ENCODE assay signal across 8 cellular contexts in the genomic region with DNA sequence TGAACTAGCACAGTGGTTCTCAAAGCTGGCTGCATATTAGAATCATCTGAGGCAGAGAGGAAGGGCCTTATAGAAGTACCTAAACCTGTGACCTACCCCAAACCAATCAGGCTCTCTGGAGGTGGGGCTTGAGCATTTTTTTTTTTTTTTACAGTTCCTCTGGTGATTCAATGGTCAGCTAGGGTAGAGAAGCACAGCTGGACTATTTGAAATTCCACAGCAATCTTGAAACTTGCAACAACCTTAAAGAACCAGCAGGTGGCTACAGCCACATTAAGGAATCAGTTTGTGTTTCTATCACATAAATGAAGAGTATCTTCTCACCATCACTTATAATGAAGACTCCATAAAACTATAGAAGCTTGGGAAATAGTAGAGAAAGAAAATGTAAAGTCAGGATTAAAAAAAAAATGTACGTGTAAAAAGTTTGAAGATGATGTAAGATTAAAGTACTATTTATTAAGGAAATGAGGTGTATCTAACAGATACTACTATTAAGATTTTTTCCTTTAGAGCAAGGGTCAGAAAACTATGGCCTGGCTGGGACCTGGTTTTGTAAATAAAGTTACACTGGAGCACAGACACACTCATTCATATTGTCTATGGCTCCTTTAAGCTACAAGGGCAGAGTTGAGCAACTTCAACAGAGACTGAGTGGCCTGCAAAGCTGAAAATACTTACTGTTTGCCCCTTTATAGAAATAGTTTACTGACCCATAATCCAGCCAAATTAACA. TPM values are rescaled to one million over a fixed set of nuclear protein-coding genes. Genes with fewer than 3 reads are reported as not detected.
A peak's percentile ranks its signal among the peaks of the same experiment; 100 is the strongest.
DNase-seq lines count a peak whose midpoint lies in the region; ATAC-seq and TF ChIP-seq lines count a peak whose summit lies in the region.

No MANE protein-coding gene starts in this region.

- H3K9me3 Mint-ChIP-seq in activated T-cell treated with anti-CD3 and anti-CD28 coated beads, Interleukin-2, amount 50 U/mL, for 72 hours = no peaks in the 10 kb centered on the region
- H3K9me3 Mint-ChIP-seq in osteocyte (ENCODE audit: unreplicated experiment) = no peaks in the 10 kb centered on the region

- H3K27ac ChIP-seq in fibroblast of lung (ENCODE audit: insufficient read depth, low read length) = no peak overlapping the region

- no peaks in the 10 kb centered on the region for H3K9me3 ChIP-seq in fibroblast of lung (ENCODE audit: control insufficient read depth, insufficient read depth, low read depth, low read length)

- no peaks in the 10 kb centered on the region for H3K79me2 ChIP-seq in fibroblast of lung (ENCODE audit: control insufficient read depth, insufficient read depth, low read length)

- no peak overlapping the region for H3K9ac ChIP-seq in fibroblast of lung (ENCODE audit: insufficient read depth, low read length)

- no peak for DNase-seq in activated T-cell treated with anti-CD3 and anti-CD28 coated beads, Interleukin-2, amount 50 U/mL, for 72 hours
- no peak for DNase-seq in activated T-cell treated with anti-CD3 and anti-CD28 coated beads for 4 hours
- DNase-seq in RPMI8226 = peak; percentile 30
- peak; percentile 92 for DNase-seq in fibroblast of lung (ENCODE audit: low read depth in 2 of 2)
- DNase-seq in osteocyte (ENCODE audit: extremely low spot score, unreplicated experiment) = no peak
- no peak for DNase-seq in cortex of kidney (lab: John Stamatoyannopoulos, UW)

- ATAC-seq in activated T-cell treated with anti-CD3 and anti-CD28 coated beads, Interleukin-2, amount 50 U/mL, for 72 hours (replicated peaks in 1 of 2) = peak in 1 of 2 donors; percentile 10
- ATAC-seq in HG03196 (IDR thresholded peaks at IDR 0.05; ENCODE audit: unreplicated experiment) = peak; percentile 60
- no peak for ATAC-seq in GM21447 (IDR thresholded peaks at IDR 0.05; ENCODE audit: unreplicated experiment)

- no peak overlapping the region for H3K4me2 ChIP-seq in fibroblast of lung (ENCODE audit: extremely low read depth, insufficient read depth, low read length)

- peak overlapping the region; percentile 29 for H3K27ac Mint-ChIP-seq in activated T-cell treated with anti-CD3 and anti-CD28 coated beads, Interleukin-2, amount 50 U/mL, for 72 hours
- no peak overlapping the region for H3K27ac Mint-ChIP-seq in osteocyte (ENCODE audit: unreplicated experiment)

- H3K27me3 ChIP-seq in fibroblast of lung (ENCODE audit: control insufficient read depth, insufficient read depth, low read length) = no peaks in the 10 kb centered on the region

- H3K36me3 ChIP-seq in fibroblast of lung (ENCODE audit: control insufficient read depth, insufficient read depth, low read length) = no peaks in the 10 kb centered on the region

- no peaks in the 10 kb centered on the region for H4K20me1 ChIP-seq in fibroblast of lung (ENCODE audit: control insufficient read depth, extremely low read depth, insufficient read depth, low read length)

- no peak overlapping the region for H3K4me3 ChIP-seq in fibroblast of lung (replicated peaks in 1 of 4; ENCODE audit: control extremely low read depth in 1 of 4, insufficient read depth in 1 of 4, low read depth in 3 of 4, low read length in 4 of 4)

- peak overlapping the region in 1 of 2 donors; percentile 3 for H3K4me3 Mint-ChIP-seq in activated T-cell treated with anti-CD3 and anti-CD28 coated beads, Interleukin-2, amount 50 U/mL, for 72 hours
- H3K4me3 Mint-ChIP-seq in osteocyte (ENCODE audit: unreplicated experiment) = no peak overlapping the region

- TF ChIP-seq CTCF in fibroblast of lung (conservative IDR thresholded peaks at IDR 0.05 in 1 of 2, IDR thresholded peaks at IDR 0.05 in 1 of 2; ENCODE audit: low read depth in 1 of 2, low read length in 2 of 2) (peak; percentile 58 to 66), osteocyte (IDR thresholded peaks at IDR 0.05) (peak; percentile 71)

- peaks cover 18% of the 10 kb centered on the region for H3K27me3 Mint-ChIP-seq in activated T-cell treated with anti-CD3 and anti-CD28 coated beads, Interleukin-2, amount 50 U/mL, for 72 hours (ENCODE audit: low read depth)
- no peaks in the 10 kb centered on the region for H3K27me3 Mint-ChIP-seq in osteocyte (ENCODE audit: unreplicated experiment)

- H3K4me1 Mint-ChIP-seq in activated T-cell treated with anti-CD3 and anti-CD28 coated beads, Interleukin-2, amount 50 U/mL, for 72 hours (ENCODE audit: low read depth) = peaks cover 29% of the 10 kb centered on the region
- peaks cover 27% of the 10 kb centered on the region for H3K4me1 Mint-ChIP-seq in osteocyte (ENCODE audit: unreplicated experiment)

- peaks cover 3% of the 10 kb centered on the region for H3K4me1 ChIP-seq in fibroblast of lung (ENCODE audit: control insufficient read depth, extremely low read depth, insufficient read depth, low read length)

- H3K36me3 Mint-ChIP-seq in activated T-cell treated with anti-CD3 and anti-CD28 coated beads, Interleukin-2, amount 50 U/mL, for 72 hours (ENCODE audit: insufficient read depth in 2 of 2) = peaks cover 0 to under 1% of the 10 kb centered on the region in 2 donors
- no peaks in the 10 kb centered on the region for H3K36me3 Mint-ChIP-seq in osteocyte (ENCODE audit: unreplicated experiment)

- no peak overlapping the region for H2AFZ ChIP-seq in fibroblast of lung (ENCODE audit: low read length)

RNA-seq across cellular contexts. Expression of gene RTKN2, which starts 3.8 kb away (rescaled TPM):
- total RNA-seq in activated T-cell treated with anti-CD3 and anti-CD28 coated beads, Interleukin-2, amount 50 U/mL, for 72 hours = 10 to 100 TPM in 1 of 2 donors, 1 to 10 TPM in 1; 9.8 to 18.7 TPM
- total RNA-seq in fibroblast of lung = 0.51 and 1.2 TPM in 2 replicates
- 1.1 and 2.9 TPM in 2 replicates for polyA plus RNA-seq in fibroblast of lung
- polyA plus RNA-seq in fibroblast of lung (2012) = 0.99 and 2.4 TPM in 2 replicates
- polyA minus RNA-seq in fibroblast of lung (ENCODE audit: low replicate concordance) = 0.19 and 0.27 TPM in 2 replicates
- total RNA-seq in osteocyte = 1.9 and 2.4 TPM in 2 replicates

Comparison
In these comparisons a context has a peak if more than half of its experiments do, and no peak if none do; other contexts are left out.
1. DNase-seq: peak in RPMI8226 (single experiment) and fibroblast of lung (2 of 2); none in activated T-cell treated with anti-CD3 and anti-CD28 coated beads, Interleukin-2, amount 50 U/mL, for 72 hours (0 of 2), activated T-cell treated with anti-CD3 and anti-CD28 coated beads for 4 hours (single experiment), osteocyte (single experiment) and cortex of kidney (single experiment).